Comparison of ENCODE assay signal across 16 cellular contexts in genomic region chr1:60809204-60809985, GRCh38.
DNase-seq lines count a peak whose midpoint lies in the region; ATAC-seq and TF ChIP-seq lines count a peak whose summit lies in the region.
"Had no signal": no experiment of that assay in that cellular context is flagged by ENCODE, and none has a peak within 500 bp of the region (broad histone marks: within the 10 kb centered on the region; RNA-seq: fewer than 3 reads in every experiment).

No MANE protein-coding gene starts in this region.

- POLR2A ChIA-PET in IMR-90 (lab: Charles Lee; ENCODE audit: unreplicated experiment) = no interaction called here
- POLR2A ChIA-PET in OCI-LY7 (lab: Charles Lee) = no interaction called here

- H3K9me3 ChIP-seq in IMR-90 (ENCODE audit: control insufficient read depth, insufficient read depth, low read length) (peaks cover 10% of the 10 kb centered on the region), body of pancreas (peaks cover 0 to 8% (median 0%) of the 10 kb centered on the region in 3 donors), trophoblast cell (ENCODE audit: insufficient read depth, low read depth, low read length) (peaks cover 2% of the 10 kb centered on the region), OCI-LY7 (ENCODE audit: low read length) (no peaks in the 10 kb centered on the region)

- no peaks in the 10 kb centered on the region for H3K9me1 ChIP-seq in IMR-90 (ENCODE audit: insufficient read depth, low read length)

- no peak overlapping the region for H4K5ac ChIP-seq in IMR-90 (ENCODE audit: low read depth, low read length)

- no peak overlapping the region for H3K4me3 ChIP-seq in IMR-90 (ENCODE audit: insufficient read depth, low read depth, low read length)
- H3K4me3 ChIP-seq in body of pancreas = no peak overlapping the region
- no peak overlapping the region for H3K4me3 ChIP-seq in trophoblast cell (ENCODE audit: low read depth, low read length)
- H3K4me3 ChIP-seq in OCI-LY7 (ENCODE audit: low read depth, low read length, poor library complexity, severe bottlenecking) = no peak overlapping the region

- no peak overlapping the region for H2BK12ac ChIP-seq in trophoblast cell (ENCODE audit: low read length)

- H3K9me2 ChIP-seq in OCI-LY7 (ENCODE audit: insufficient read depth, low read length) = no peaks in the 10 kb centered on the region

- no peak overlapping the region for H2BK120ac ChIP-seq in IMR-90 (ENCODE audit: low read depth, low read length)
- no peak overlapping the region for H2BK120ac ChIP-seq in trophoblast cell (ENCODE audit: insufficient read depth, low read length, poor library complexity)

- BruUV-seq in IMR-90 (replicated peaks; lab: Mats Ljungman, UMichigan) = no TSS peak
- BruUV-seq in OCI-LY7 (replicated peaks; lab: Mats Ljungman, UMichigan) = no TSS peak

- H3K4ac ChIP-seq in IMR-90 (ENCODE audit: low read depth, low read length) (no peak overlapping the region), trophoblast cell (ENCODE audit: low read depth, low read length) (no peak overlapping the region)

- TF ChIP-seq CTCF in IMR-90 (conservative IDR thresholded peaks at IDR 0.05; ENCODE audit: low read depth, low read length) = no peak
- no peak for TF ChIP-seq CTCF in body of pancreas (IDR thresholded peaks at IDR 0.05)
- TF ChIP-seq CTCF in OCI-LY7 (conservative IDR thresholded peaks at IDR 0.05; ENCODE audit: low read length) = no peak

- TF ChIP-seq RAD21 in IMR-90 (IDR thresholded peaks at IDR 0.05; ENCODE audit: low read length) = no peak

- H3K4me1 ChIP-seq in IMR-90 (ENCODE audit: control insufficient read depth, insufficient read depth, low read length) (no peaks in the 10 kb centered on the region), body of pancreas (no peaks in the 10 kb centered on the region), trophoblast cell (ENCODE audit: control insufficient read depth in 1 of 2, insufficient read depth in 2 of 2, low read length in 2 of 2) (no peaks in the 10 kb centered on the region), OCI-LY7 (ENCODE audit: insufficient read depth, low read length, poor library complexity, severe bottlenecking) (no peaks in the 10 kb centered on the region)

- H3K27ac ChIP-seq in IMR-90 (ENCODE audit: insufficient read depth, low read length) (no peak overlapping the region), body of pancreas (peak overlapping the region in 1 of 4 donors; percentile 14), trophoblast cell (ENCODE audit: low read depth, low read length) (no peak overlapping the region), OCI-LY7 (ENCODE audit: low read depth, low read length, poor library complexity, severe bottlenecking) (no peak overlapping the region)

- H2BK20ac ChIP-seq in IMR-90 (ENCODE audit: low read depth, low read length) = no peak overlapping the region

- DNase-seq in IMR-90 = peak; percentile 0
- peak; percentile 94 for DNase-seq in NCI-H2227 treated with DMSO at 0.1 percent for 48 hours (lab: John Stamatoyannopoulos, UW)
- DNase-seq in body of pancreas = no peak
- DNase-seq in trophoblast cell = peak; percentile 26 to 53
- DNase-seq in NCI-H510A treated with DMSO at 0.1 percent for 48 hours (lab: John Stamatoyannopoulos, UW) = no peak
- no peak for DNase-seq in H4 (ENCODE audit: low spot score)
- DNase-seq in COLO668 (lab: John Stamatoyannopoulos, UW; ENCODE audit: unreplicated experiment) = no peak
- DNase-seq in OCI-LY7 (ENCODE audit: low spot score) = no peak
- DNase-seq: activated CD8-positive, alpha-beta memory T cell treated with anti-CD3 and anti-CD28 coated beads for 24 hours; activated T-cell treated with anti-CD3 and anti-CD28 coated beads, Interleukin-2, amount 50 U/mL, for 1 hour; CD4-positive, CD25-positive, alpha-beta regulatory T cell; cortex of kidney; DMS 273 treated with DMSO at 0.1 percent for 48 hours; NCI-H146; NCI-H2171 treated with DMSO at 0.1 percent for 48 hours had no signal

- H3K36me3 ChIP-seq in IMR-90 (ENCODE audit: control insufficient read depth, insufficient read depth, low read length) (no peaks in the 10 kb centered on the region), body of pancreas (replicated peaks in 1 of 2; ENCODE audit: insufficient read depth in 1 of 2, low read depth in 2 of 2) (no peaks in the 10 kb centered on the region), trophoblast cell (ENCODE audit: control insufficient read depth in 1 of 2, insufficient read depth in 2 of 2, low read length in 2 of 2) (no peaks in the 10 kb centered on the region), OCI-LY7 (ENCODE audit: insufficient read depth, low read length) (no peaks in the 10 kb centered on the region)

- ATAC-seq in IMR-90 (ENCODE audit: low read depth) (no peak), body of pancreas (peak; percentile 27)
- ATAC-seq: HCT116 had no signal

- no peak overlapping the region for H4K91ac ChIP-seq in IMR-90 (ENCODE audit: insufficient read depth, low read depth, low read length)
- H4K91ac ChIP-seq in trophoblast cell (ENCODE audit: low read depth, low read length) = no peak overlapping the region

- in situ Hi-C loops in IMR-90 (cut with MboI; ENCODE audit: low sequenced_read_pairs) = no loop called here

- no peaks in the 10 kb centered on the region for H3K79me2 ChIP-seq in trophoblast cell (ENCODE audit: control insufficient read depth, insufficient read depth, low read length, poor library complexity)
- H3K79me2 ChIP-seq in OCI-LY7 (ENCODE audit: insufficient read depth, low read depth, low read length) = no peaks in the 10 kb centered on the region

- no peak overlapping the region for H2BK15ac ChIP-seq in IMR-90 (ENCODE audit: low read depth, low read length)

- no peak overlapping the region for H2BK5ac ChIP-seq in IMR-90 (ENCODE audit: low read depth, low read length, poor library complexity, severe bottlenecking)
- H2BK5ac ChIP-seq in trophoblast cell (ENCODE audit: low read depth, low read length, poor library complexity) = no peak overlapping the region

- H3K14ac ChIP-seq in IMR-90 (replicated peaks; ENCODE audit: low read depth, low read length) = no peak overlapping the region
- no peak overlapping the region for H3K14ac ChIP-seq in trophoblast cell (ENCODE audit: low read length)

- no peaks in the 10 kb centered on the region for H3K27me3 ChIP-seq in IMR-90 (ENCODE audit: control insufficient read depth, insufficient read depth, low read length)
- H3K27me3 ChIP-seq in body of pancreas = no peaks in the 10 kb centered on the region
- H3K27me3 ChIP-seq in trophoblast cell (ENCODE audit: insufficient read depth, low read length) = no peaks in the 10 kb centered on the region

- H2AK5ac ChIP-seq in IMR-90 (ENCODE audit: low read depth, low read length) (no peak overlapping the region), trophoblast cell (ENCODE audit: low read length) (no peak overlapping the region)

- no peak overlapping the region for H3K18ac ChIP-seq in IMR-90 (ENCODE audit: low read depth, low read length)
- no peak overlapping the region for H3K18ac ChIP-seq in trophoblast cell (ENCODE audit: low read length)

- H2AFZ ChIP-seq in IMR-90 (replicated peaks; ENCODE audit: low read length, poor library complexity) (no peak overlapping the region), trophoblast cell (ENCODE audit: insufficient read depth, low read length, poor library complexity) (no peak overlapping the region), OCI-LY7 (ENCODE audit: low read length) (no peak overlapping the region)

- no peak for TF ChIP-seq POLR2A in IMR-90 (IDR thresholded peaks at IDR 0.05; ENCODE audit: low read depth, low read length)
- no peak for TF ChIP-seq POLR2A in body of pancreas (IDR thresholded peaks at IDR 0.05)

- WGBS in IMR-90 (ENCODE audit: extremely low coverage in 2 of 2, insufficient read length in 1 of 2), 2 experiments = no CpG with 5 or more reads among the region's 8 CpGs
- 58 to 68% methylated on average over 8 of the region's 8 CpGs for WGBS in body of pancreas, 2 donors
- no CpG with 5 or more reads among the region's 8 CpGs for WGBS in trophoblast cell (ENCODE audit: extremely low coverage, insufficient coverage, insufficient read length)

- H4K8ac ChIP-seq in IMR-90 (ENCODE audit: low read depth in 2 of 2, low read length in 2 of 2) (no peak overlapping the region), trophoblast cell (ENCODE audit: low read depth, low read length) (no peak overlapping the region)

- H4K12ac ChIP-seq in trophoblast cell (ENCODE audit: low read depth, low read length) = no peak overlapping the region

- dilution Hi-C loops in IMR-90 (cut with HindIII; ENCODE audit: low sequenced_read_pairs, unreplicated experiment) = no loop called here

- no peak overlapping the region for H2AK9ac ChIP-seq in IMR-90 (replicated peaks; ENCODE audit: low read depth, low read length, poor library complexity)

- H3K4me2 ChIP-seq in IMR-90 (ENCODE audit: low read depth, low read length) = no peak overlapping the region
- no peak overlapping the region for H3K4me2 ChIP-seq in trophoblast cell (ENCODE audit: low read length)
- no peak overlapping the region for H3K4me2 ChIP-seq in OCI-LY7 (ENCODE audit: low read length)

- CTCF ChIA-PET in IMR-90 (lab: Yijun Ruan, JAX) (no interaction called here), OCI-LY7 (lab: Charles Lee; ENCODE audit: unreplicated experiment) (no interaction called here)

- H4K20me1 ChIP-seq in IMR-90 (ENCODE audit: insufficient read depth, low read length) (no peaks in the 10 kb centered on the region), OCI-LY7 (ENCODE audit: insufficient read depth, low read length) (no peaks in the 10 kb centered on the region)

- no peak overlapping the region for H3K9ac ChIP-seq in IMR-90 (ENCODE audit: low read depth, low read length)
- no peak overlapping the region for H3K9ac ChIP-seq in trophoblast cell (ENCODE audit: low read length)

- H3K79me1 ChIP-seq in IMR-90 (ENCODE audit: low read depth in 1 of 2, low read length in 2 of 2) (no peaks in the 10 kb centered on the region), trophoblast cell (ENCODE audit: low read length) (no peaks in the 10 kb centered on the region)

- no peak overlapping the region for H3K56ac ChIP-seq in IMR-90 (ENCODE audit: extremely low read depth, insufficient read depth, low read length)

- intact Hi-C loops in IMR-90 (cut with micrococcal nuclease) (no loop called here), body of pancreas (cut with DNase I) (no loop called here), OCI-LY7 (cut with micrococcal nuclease; ENCODE audit: unreplicated experiment) (no loop called here)

- H3K23ac ChIP-seq in IMR-90 (ENCODE audit: low read depth, low read length) (no peak overlapping the region), trophoblast cell (ENCODE audit: low read length) (no peak overlapping the region)

TF ChIP-seq in IMR-90, 13 proteins besides CTCF, POLR2A, EP300 and RAD21 (continues in another document):
- TF ChIP-seq CHD1 (IDR thresholded peaks at IDR 0.05; ENCODE audit: low read depth, low read length) (no peak), CEBPB (IDR thresholded peaks at IDR 0.05; ENCODE audit: low read depth, low read length) (no peak), RFX5 (IDR thresholded peaks at IDR 0.05; ENCODE audit: low read depth, low read length) (no peak)

Comparison
In these comparisons a context has a peak if more than half of its experiments do, and no peak if none do; other contexts are left out.
1. DNase-seq: peak in IMR-90 (single experiment), NCI-H2227 treated with DMSO at 0.1 percent for 48 hours (single experiment) and trophoblast cell (2 of 2); none in body of pancreas (0 of 4), NCI-H510A treated with DMSO at 0.1 percent for 48 hours (single experiment), H4 (single experiment), COLO668 (single experiment) and OCI-LY7 (single experiment).